35 cellular contexts compared by ENCODE assay signal in genomic region chr13:99126821-99127220, GRCh38.
"Had no signal": no experiment of that assay in that cellular context is flagged by ENCODE, and none has a peak within 500 bp of the region (broad histone marks: within the 10 kb centered on the region; RNA-seq: fewer than 3 reads in every experiment).

No MANE protein-coding gene starts in this region.

- H3K9me3 ChIP-seq: MG63 had no signal

- H3K27me3 ChIP-seq: MG63 had no signal

- H3K4me2 ChIP-seq: KMS-11 had no signal

- DNase-seq: Karpas-422, Kasumi-1, KBM-7, KG1, MG63, MM.1S, MV-4-11, NCI-H1048, NCI-H1092, NCI-H1092 treated with DMSO at 0.1 percent for 48 hours, NCI-H1105, NCI-H1105 treated with DMSO at 0.1 percent for 48 hours, NCI-H1417, NCI-H1417 treated with DMSO at 0.1 percent for 48 hours, NCI-H1436, NCI-H1436 treated with DMSO at 0.1 percent for 48 hours, NCI-H146, NCI-H1694, NCI-H1694 treated with DMSO at 0.1 percent for 48 hours, NCI-H187, NCI-H187 treated with DMSO at 0.1 percent for 48 hours, NCI-H1930, NCI-H2029, NCI-H2029 treated with DMSO at 0.1 percent for 48 hours, NCI-H2081, NCI-H2081 treated with DMSO at 0.1 percent for 48 hours, NCI-H2107, NCI-H2171, NCI-H2171 treated with DMSO at 0.1 percent for 48 hours, NCI-H2227 treated with DMSO at 0.1 percent for 48 hours, NCI-H226, NCI-H345, NCI-H446, NCI-H446 treated with DMSO at 0.1 percent for 48 hours had no signal

- H3K36me3 ChIP-seq: MG63 had no signal

- H3K27ac ChIP-seq: KMS-11 had no signal

- H3K4me3 ChIP-seq: MG63 had no signal

- H3K9ac ChIP-seq: KMS-11 had no signal
